28 cellular contexts compared by ENCODE assay signal in the genomic region with DNA sequence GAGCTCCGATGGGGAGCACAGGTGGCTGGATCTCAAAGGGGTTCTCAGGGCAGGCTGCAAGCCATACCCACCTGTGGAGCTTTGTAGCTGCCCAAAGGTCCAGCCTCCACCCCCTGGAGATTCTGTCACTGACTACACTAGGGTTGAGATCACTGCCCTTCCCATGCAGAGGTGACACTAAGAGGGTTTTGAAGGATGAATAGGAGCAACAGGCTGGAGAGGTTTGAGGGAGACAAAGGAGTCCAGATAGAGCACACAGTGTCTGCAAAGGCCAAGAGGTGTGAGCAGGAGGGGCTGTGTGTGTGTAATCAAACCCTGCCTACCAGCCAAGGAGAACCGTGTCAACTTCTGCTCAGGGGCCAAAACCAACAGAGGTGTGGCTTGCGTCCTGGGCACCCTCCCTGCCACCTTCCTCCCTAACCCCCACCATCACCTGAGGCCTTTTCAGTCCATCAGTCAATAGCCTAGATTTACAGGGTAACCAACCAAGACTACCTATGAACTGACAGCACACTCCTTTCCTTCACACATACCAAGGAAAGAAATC. TPM values are rescaled to one million over a fixed set of nuclear protein-coding genes. Genes with fewer than 3 reads are reported as not detected.
"Had no signal": no experiment of that assay in that cellular context is flagged by ENCODE, and none has a peak within 500 bp of the region (broad histone marks: within the 10 kb centered on the region; RNA-seq: fewer than 3 reads in every experiment).

No MANE protein-coding gene starts in this region.

- H3K27me3 ChIP-seq: breast epithelium, esophagus muscularis mucosa, heart left ventricle, left lung, sigmoid colon, upper lobe of left lung had no signal

- FAIRE-seq: small intestine had no signal

- H3K79me2 ChIP-seq: parathyroid adenoma had no signal

- H3K36me3 Mint-ChIP-seq: activated naive CD4-positive, alpha-beta T cell treated with anti-CD3 and anti-CD28 coated beads, Interleukin-2, amount 10 ng/mL, durations not matched to agents 7 days and 5 days; immature natural killer cell; stimulated activated effector memory CD8-positive, alpha-beta T cell treated with anti-CD3 and anti-CD28 coated beads, Interleukin-12 subunit alpha, Interleukin-12 subunit beta, amount 100 ng/mL, for 72 hours had no signal

- H3K4me1 Mint-ChIP-seq: activated naive CD4-positive, alpha-beta T cell treated with anti-CD3 and anti-CD28 coated beads, Interleukin-2, amount 10 ng/mL, durations not matched to agents 7 days and 5 days; immature natural killer cell; stimulated activated effector memory CD8-positive, alpha-beta T cell treated with anti-CD3 and anti-CD28 coated beads, Interleukin-12 subunit alpha, Interleukin-12 subunit beta, amount 100 ng/mL, for 72 hours had no signal

- ATAC-seq: foreskin keratinocyte; heart left ventricle; left lung; psoas muscle; stimulated activated effector memory CD8-positive, alpha-beta T cell treated with anti-CD3 and anti-CD28 coated beads, Interleukin-12 subunit alpha, Interleukin-12 subunit beta, amount 100 ng/mL, for 72 hours had no signal

- H3K9ac ChIP-seq: parathyroid adenoma had no signal

- H3K27ac Mint-ChIP-seq: activated naive CD4-positive, alpha-beta T cell treated with anti-CD3 and anti-CD28 coated beads, Interleukin-2, amount 10 ng/mL, durations not matched to agents 7 days and 5 days; immature natural killer cell; nephron; stimulated activated effector memory CD8-positive, alpha-beta T cell treated with anti-CD3 and anti-CD28 coated beads, Interleukin-12 subunit alpha, Interleukin-12 subunit beta, amount 100 ng/mL, for 72 hours; stimulated activated naive CD8-positive, alpha-beta T cell treated with anti-CD3 and anti-CD28 coated beads, Interleukin-15, Interleukin-2, amounts not matched to agents 100 ng/mL and 50 ng/mL, for 24 hours had no signal

- H2AFZ ChIP-seq: parathyroid adenoma had no signal

- H3K36me3 ChIP-seq: breast epithelium, esophagus muscularis mucosa, heart left ventricle, left lung, sigmoid colon, upper lobe of left lung had no signal

- DNase-seq: activated CD4-positive, alpha-beta T cell treated with anti-CD3 and anti-CD28 coated beads for 4 hours; activated CD4-positive, alpha-beta T cell treated with anti-CD3 and anti-CD28 coated beads, Interleukin-2, amount 50 U/mL, for 4 hours; activated effector memory CD4-positive, alpha-beta T cell treated with Interleukin-2 at 50 U/mL for 16 hours; activated naive CD4-positive, alpha-beta T cell treated with anti-CD3 and anti-CD28 coated beads, Interleukin-2, amount 10 ng/mL, durations not matched to agents 7 days and 5 days; activated T-cell treated with anti-CD3 and anti-CD28 coated beads for 4 hours; amygdala; dermis blood vessel endothelial cell; effector CD4-positive, alpha-beta T cell; foreskin keratinocyte; hypothalamus; immature natural killer cell; mesendoderm; psoas muscle; sigmoid colon; small intestine; stimulated activated CD4-positive, alpha-beta T cell treated with anti-CD3 and anti-CD28 coated beads, Interleukin-4, amount 100 ng/mL, for 24 hours; substantia nigra; upper lobe of left lung had no signal

- H3K4me3 Mint-ChIP-seq: activated naive CD4-positive, alpha-beta T cell treated with anti-CD3 and anti-CD28 coated beads, Interleukin-2, amount 10 ng/mL, durations not matched to agents 7 days and 5 days; central memory CD8-positive, alpha-beta T cell; immature natural killer cell; nephron; stimulated activated effector memory CD8-positive, alpha-beta T cell treated with anti-CD3 and anti-CD28 coated beads, Interleukin-12 subunit alpha, Interleukin-12 subunit beta, amount 100 ng/mL, for 72 hours; stimulated activated naive CD8-positive, alpha-beta T cell treated with anti-CD3 and anti-CD28 coated beads, Interleukin-15, Interleukin-2, amounts not matched to agents 100 ng/mL and 50 ng/mL, for 24 hours had no signal

- H3K27ac ChIP-seq: breast epithelium, esophagus muscularis mucosa, foreskin keratinocyte, heart left ventricle, left lung, parathyroid adenoma, psoas muscle, sigmoid colon, upper lobe of left lung had no signal

- H3K4me3 ChIP-seq: breast epithelium, esophagus muscularis mucosa, heart left ventricle, left lung, lung, psoas muscle, sigmoid colon, upper lobe of left lung had no signal

- H3K4me1 ChIP-seq: breast epithelium, foreskin keratinocyte, parathyroid adenoma, sigmoid colon had no signal

- H3K9me3 ChIP-seq: esophagus muscularis mucosa, psoas muscle, sigmoid colon had no signal

- H3K9me3 Mint-ChIP-seq: central memory CD8-positive, alpha-beta T cell; immature natural killer cell; nephron; stimulated activated effector memory CD8-positive, alpha-beta T cell treated with anti-CD3 and anti-CD28 coated beads, Interleukin-12 subunit alpha, Interleukin-12 subunit beta, amount 100 ng/mL, for 72 hours; stimulated activated naive CD8-positive, alpha-beta T cell treated with anti-CD3 and anti-CD28 coated beads, Interleukin-15, Interleukin-2, amounts not matched to agents 100 ng/mL and 50 ng/mL, for 24 hours had no signal

RNA-seq across cellular contexts. Expression of a gene that starts 43.0 kb away (rescaled TPM):
- total RNA-seq: dermis blood vessel endothelial cell had no signal
